Comparison of ENCODE assay signal across 9 cellular contexts in the genomic region with DNA sequence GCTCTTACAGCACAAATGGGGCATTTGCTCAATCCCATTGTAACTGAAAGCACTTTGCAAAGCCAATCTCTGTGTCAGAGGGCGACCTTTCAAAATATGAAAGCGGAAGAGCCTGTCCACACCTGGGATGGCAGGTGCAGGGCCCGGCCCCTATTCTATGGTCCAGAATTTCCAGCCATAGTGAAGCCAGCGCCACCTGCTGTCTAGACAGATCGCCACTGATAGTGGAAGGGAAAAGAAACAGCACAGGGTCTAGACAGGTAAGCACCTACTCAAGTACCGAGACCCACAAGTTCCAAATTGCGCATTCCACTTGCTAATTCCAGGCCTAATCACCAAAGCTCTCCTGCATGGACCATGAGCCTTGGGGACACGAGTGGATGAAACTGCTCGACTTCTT.
DNase-seq lines count a peak whose midpoint lies in the region; ATAC-seq and TF ChIP-seq lines count a peak whose summit lies in the region.
"Had no signal": no experiment of that assay in that cellular context is flagged by ENCODE, and none has a peak within 500 bp of the region (broad histone marks: within the 10 kb centered on the region; RNA-seq: fewer than 3 reads in every experiment).

No MANE protein-coding gene starts in this region.

- ATAC-seq in GM18909 (IDR thresholded peaks at IDR 0.05; ENCODE audit: poor library complexity, unreplicated experiment) (peak; percentile 66), heart left ventricle (peak in 3 of 4 donors; percentile 37 to 59 (median 46)), HG03095 (IDR thresholded peaks at IDR 0.05; ENCODE audit: unreplicated experiment) (no peak)
- no peak for ATAC-seq in activated T-cell treated with anti-CD3 and anti-CD28 coated beads, Interleukin-2, amount 50 U/mL, for 4 hours

- H3K36me3 ChIP-seq in BJ (ENCODE audit: control insufficient read depth, insufficient read depth, low read length) (no peaks in the 10 kb centered on the region), heart left ventricle (no peaks in the 10 kb centered on the region)

- no peaks in the 10 kb centered on the region for H3K36me3 Mint-ChIP-seq in activated T-cell treated with anti-CD3 and anti-CD28 coated beads, Interleukin-2, amount 50 U/mL, for 4 hours (ENCODE audit: insufficient read depth)

- no peaks in the 10 kb centered on the region for H3K4me1 ChIP-seq in heart left ventricle

- no peak overlapping the region for H3K4me3 ChIP-seq in BJ (ENCODE audit: low read depth, low read length)
- no peak overlapping the region for H3K4me3 ChIP-seq in heart left ventricle

- CTCF ChIA-PET in BJ (lab: Yijun Ruan, JAX) = interaction anchor here (0.7 to 3.1 kb wide), 6 partner anchors 11 to 453 kb away, joined by 3 to 16 read pairs (median 4); no protein-coding TSS in a partner anchor

- intact Hi-C loops in heart left ventricle (cut with DNase I) = loop anchor here in 8 of 10 donors (1.0 to 10.0 kb wide), 10 partner anchors 87 to 449 kb away; no protein-coding TSS in a partner anchor

- no peaks in the 10 kb centered on the region for H3K9me3 ChIP-seq in heart left ventricle

- no peak for DNase-seq in BJ (ENCODE audit: low read depth)
- peak; percentile 3 for DNase-seq in NCI-H774 (lab: John Stamatoyannopoulos, UW)
- peak in 1 of 5 donors; percentile 49 for DNase-seq in heart left ventricle
- DNase-seq in activated T-cell treated with anti-CD3 and anti-CD28 coated beads, Interleukin-2, amount 50 U/mL, for 4 hours = no peak
- no peak for DNase-seq in NCI-H1436 (lab: John Stamatoyannopoulos, UW)
- DNase-seq in NK-92 treated with Interleukin-12 subunit alpha and Interleukin-12 subunit beta, amount 100 ng/mL, for 24 hours (lab: John Stamatoyannopoulos, UW) = no peak

- POLR2A ChIA-PET in BJ (lab: Charles Lee) = no interaction called here

- TF ChIP-seq CTCF in BJ (IDR thresholded peaks at IDR 0.05; ENCODE audit: insufficient read depth, low read depth, low read length) = peak; percentile 50
- TF ChIP-seq CTCF in heart left ventricle (IDR thresholded peaks at IDR 0.05) = peak in 11 of 12 donors; percentile 13 to 58 (median 43)

- H3K4me1 Mint-ChIP-seq in activated T-cell treated with anti-CD3 and anti-CD28 coated beads, Interleukin-2, amount 50 U/mL, for 4 hours (ENCODE audit: low read depth) = no peaks in the 10 kb centered on the region

- no peak for TF ChIP-seq POLR2A in heart left ventricle (IDR thresholded peaks at IDR 0.05)

- H3K4me3 Mint-ChIP-seq in activated T-cell treated with anti-CD3 and anti-CD28 coated beads, Interleukin-2, amount 50 U/mL, for 4 hours = no peak overlapping the region
- H3K4me3 Mint-ChIP-seq: dendritic cell treated with granulocyte-macrophage colony-stimulating factor and Interleukin-4, amounts not matched to agents 40 ng/mL and 50 ng/mL, for 4 days had no signal

- H3K9me3 Mint-ChIP-seq in activated T-cell treated with anti-CD3 and anti-CD28 coated beads, Interleukin-2, amount 50 U/mL, for 4 hours = no peaks in the 10 kb centered on the region
- H3K9me3 Mint-ChIP-seq: dendritic cell treated with granulocyte-macrophage colony-stimulating factor and Interleukin-4, amounts not matched to agents 40 ng/mL and 50 ng/mL, for 4 days had no signal

- no peaks in the 10 kb centered on the region for H3K27me3 ChIP-seq in BJ (ENCODE audit: control insufficient read depth, insufficient read depth, low read length)
- H3K27me3 ChIP-seq in heart left ventricle = no peaks in the 10 kb centered on the region

- H3K27ac ChIP-seq in heart left ventricle = no peak overlapping the region

- WGBS in heart left ventricle, 4 donors = 52 to 60% (median 55%) methylated on average over 9 of the region's 9 CpGs

- H3K27me3 Mint-ChIP-seq in activated T-cell treated with anti-CD3 and anti-CD28 coated beads, Interleukin-2, amount 50 U/mL, for 4 hours (ENCODE audit: low read depth) = peaks cover 2% of the 10 kb centered on the region
- H3K27me3 Mint-ChIP-seq: dendritic cell treated with granulocyte-macrophage colony-stimulating factor and Interleukin-4, amounts not matched to agents 40 ng/mL and 50 ng/mL, for 4 days had no signal

Comparison
In these comparisons a context has a peak if more than half of its experiments do, and no peak if none do; other contexts are left out.
1. ATAC-seq: peak in GM18909 (single experiment) and heart left ventricle (3 of 4); none in HG03095 (single experiment) and activated T-cell treated with anti-CD3 and anti-CD28 coated beads, Interleukin-2, amount 50 U/mL, for 4 hours (0 of 2).